In genomic region chr2:170770008-170770303, GRCh38 we compare ENCODE assay signal across 1 cellular context.
TF ChIP-seq lines count a peak whose summit lies in the region.

No MANE protein-coding gene starts in this region.

TF ChIP-seq in IMR-90, 13 proteins besides CTCF, POLR2A, EP300 and RAD21:
- no peak for TF ChIP-seq MXI1 (IDR thresholded peaks at IDR 0.05; ENCODE audit: borderline replicate concordance, low read depth, low read length)
- no peak for TF ChIP-seq MAFK (IDR thresholded peaks at IDR 0.05; ENCODE audit: low read depth, low read length)
- no peak for TF ChIP-seq FOS (IDR thresholded peaks at IDR 0.05; ENCODE audit: low read depth, low read length)
- no peak for TF ChIP-seq CEBPB (IDR thresholded peaks at IDR 0.05; ENCODE audit: low read depth, low read length)
- TF ChIP-seq USF2 (IDR thresholded peaks at IDR 0.05; ENCODE audit: low read depth, low read length): no peak
- no peak for TF ChIP-seq ELK1 (IDR thresholded peaks at IDR 0.05; ENCODE audit: borderline replicate concordance, low read depth, low read length)
- no peak for TF ChIP-seq SMC3 (IDR thresholded peaks at IDR 0.05; ENCODE audit: low read depth, low read length)
- no peak for TF ChIP-seq RCOR1 (IDR thresholded peaks at IDR 0.05; ENCODE audit: insufficient replicate concordance, low read length)
- TF ChIP-seq NFE2L2 (IDR thresholded peaks at IDR 0.05; ENCODE audit: low read depth, low read length): no peak
- TF ChIP-seq MAZ (IDR thresholded peaks at IDR 0.05; ENCODE audit: borderline replicate concordance, low read depth, low read length): no peak
- no peak for TF ChIP-seq CHD1 (IDR thresholded peaks at IDR 0.05; ENCODE audit: low read depth, low read length)
- TF ChIP-seq RFX5 (IDR thresholded peaks at IDR 0.05; ENCODE audit: low read depth, low read length): no peak
- TF ChIP-seq BHLHE40 (IDR thresholded peaks at IDR 0.05; ENCODE audit: low read depth, low read length): no peak
